Comparison of ENCODE assay signal across 4 cellular contexts in the genomic region with DNA sequence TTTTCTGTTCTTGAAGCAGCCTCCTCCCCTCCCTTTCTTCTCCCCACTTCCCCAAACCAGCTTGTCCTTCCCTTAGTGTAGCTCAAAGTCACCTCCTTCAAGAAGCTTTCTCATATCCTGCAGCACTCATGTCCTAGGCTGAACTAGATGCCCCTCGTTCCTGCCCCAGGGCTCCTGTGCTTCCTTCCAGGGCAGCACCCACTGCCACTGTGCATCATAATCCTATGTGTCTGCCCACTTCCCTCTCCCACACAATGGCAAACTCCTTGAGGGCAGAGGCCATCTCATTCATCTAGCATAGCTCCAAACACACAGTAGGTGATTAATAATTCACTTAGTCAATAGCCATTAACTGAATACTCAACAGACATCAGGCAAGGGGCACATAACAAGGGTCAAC.
"Had no signal": no experiment of that assay in that cellular context is flagged by ENCODE, and none has a peak within 500 bp of the region (broad histone marks: within the 10 kb centered on the region; RNA-seq: fewer than 3 reads in every experiment).

No MANE protein-coding gene starts in this region.

- H3K9ac ChIP-seq: KMS-11 had no signal

- H3K4me3 ChIP-seq: K562 had no signal

- H3K4me2 ChIP-seq: KMS-11 had no signal

- H3K27ac ChIP-seq: HL-60, KMS-11 had no signal

- ATAC-seq: HepG2, K562 had no signal
